In the genomic region with DNA sequence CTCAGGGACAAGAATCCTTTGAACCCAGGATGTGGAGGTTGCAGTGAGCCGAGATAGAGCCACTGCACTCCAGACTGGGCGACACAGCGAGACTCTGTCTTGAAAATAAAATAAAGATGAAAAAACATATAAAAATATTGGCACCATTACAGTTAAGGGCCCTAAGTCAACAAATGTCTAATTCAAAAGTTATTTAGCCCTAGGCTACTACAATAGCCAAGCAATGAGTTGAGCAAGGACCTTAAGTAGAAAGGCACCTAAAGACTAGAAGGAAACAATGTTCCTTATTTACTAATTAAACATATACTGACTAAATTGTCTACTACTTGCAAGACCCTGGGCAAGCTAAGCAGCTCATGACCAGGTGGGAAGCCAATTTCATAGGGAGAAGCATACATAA, we compare ENCODE assay signal across 1 cellular context.
TF ChIP-seq lines count a peak whose summit lies in the region.

No MANE protein-coding gene starts in this region.

TF ChIP-seq in IMR-90, 13 proteins besides CTCF, POLR2A, EP300 and RAD21:
- TF ChIP-seq, protein P1, sequence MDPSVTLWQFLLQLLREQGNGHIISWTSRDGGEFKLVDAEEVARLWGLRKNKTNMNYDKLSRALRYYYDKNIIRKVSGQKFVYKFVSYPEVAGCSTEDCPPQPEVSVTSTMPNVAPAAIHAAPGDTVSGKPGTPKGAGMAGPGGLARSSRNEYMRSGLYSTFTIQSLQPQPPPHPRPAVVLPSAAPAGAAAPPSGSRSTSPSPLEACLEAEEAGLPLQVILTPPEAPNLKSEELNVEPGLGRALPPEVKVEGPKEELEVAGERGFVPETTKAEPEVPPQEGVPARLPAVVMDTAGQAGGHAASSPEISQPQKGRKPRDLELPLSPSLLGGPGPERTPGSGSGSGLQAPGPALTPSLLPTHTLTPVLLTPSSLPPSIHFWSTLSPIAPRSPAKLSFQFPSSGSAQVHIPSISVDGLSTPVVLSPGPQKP (IDR thresholded peaks at IDR 0.05; ENCODE audit: borderline replicate concordance, low read depth, low read length), result no peak
- TF ChIP-seq CEBPB (IDR thresholded peaks at IDR 0.05; ENCODE audit: low read depth, low read length), result no peak
- no peak for TF ChIP-seq BHLHE40 (IDR thresholded peaks at IDR 0.05; ENCODE audit: low read depth, low read length)
- TF ChIP-seq CHD1 (IDR thresholded peaks at IDR 0.05; ENCODE audit: low read depth, low read length), result no peak
- no peak for TF ChIP-seq FOS (IDR thresholded peaks at IDR 0.05; ENCODE audit: low read depth, low read length)
- TF ChIP-seq, protein P2, sequence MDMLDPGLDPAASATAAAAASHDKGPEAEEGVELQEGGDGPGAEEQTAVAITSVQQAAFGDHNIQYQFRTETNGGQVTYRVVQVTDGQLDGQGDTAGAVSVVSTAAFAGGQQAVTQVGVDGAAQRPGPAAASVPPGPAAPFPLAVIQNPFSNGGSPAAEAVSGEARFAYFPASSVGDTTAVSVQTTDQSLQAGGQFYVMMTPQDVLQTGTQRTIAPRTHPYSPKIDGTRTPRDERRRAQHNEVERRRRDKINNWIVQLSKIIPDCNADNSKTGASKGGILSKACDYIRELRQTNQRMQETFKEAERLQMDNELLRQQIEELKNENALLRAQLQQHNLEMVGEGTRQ (IDR thresholded peaks at IDR 0.05; ENCODE audit: low read depth, low read length), result no peak
- no peak for TF ChIP-seq MAZ (IDR thresholded peaks at IDR 0.05; ENCODE audit: borderline replicate concordance, low read depth, low read length)
- no peak for TF ChIP-seq MXI1 (IDR thresholded peaks at IDR 0.05; ENCODE audit: borderline replicate concordance, low read depth, low read length)
- no peak for TF ChIP-seq SMC3 (IDR thresholded peaks at IDR 0.05; ENCODE audit: low read depth, low read length)
- no peak for TF ChIP-seq NFE2L2 (IDR thresholded peaks at IDR 0.05; ENCODE audit: low read depth, low read length)
- TF ChIP-seq RCOR1 (IDR thresholded peaks at IDR 0.05; ENCODE audit: insufficient replicate concordance, low read length), result no peak
- TF ChIP-seq MAFK (IDR thresholded peaks at IDR 0.05; ENCODE audit: low read depth, low read length), result no peak
- TF ChIP-seq RFX5 (IDR thresholded peaks at IDR 0.05; ENCODE audit: low read depth, low read length), result no peak
